ENCODE assay signal across 10 cellular contexts in genomic region chr4:140807491-140808257, GRCh38. TPM values are rescaled to one million over a fixed set of nuclear protein-coding genes. Genes with fewer than 3 reads are reported as not detected.
A peak's percentile ranks its signal among the peaks of the same experiment; 100 is the strongest.
DNase-seq lines count a peak whose midpoint lies in the region; ATAC-seq and TF ChIP-seq lines count a peak whose summit lies in the region.
"Had no signal": no experiment of that assay in that cellular context is flagged by ENCODE, and none has a peak within 500 bp of the region (broad histone marks: within the 10 kb centered on the region; RNA-seq: fewer than 3 reads in every experiment).

No MANE protein-coding gene starts in this region.

- H3K4me3 Mint-ChIP-seq in activated B cell treated with CpG ODN at 0.5 μM for 24 hours: peak overlapping the region; percentile 72
- peak overlapping the region; percentile 54 to 55 for H3K4me3 Mint-ChIP-seq in stimulated activated naive B cell treated with anti-CD40 and anti-IgM and Interleukin-4, amounts not matched to agents 10 μg/mL and 1 μg/mL and 100 μg/mL, for 72 hours
- H3K4me3 Mint-ChIP-seq: activated naive CD4-positive, alpha-beta T cell treated with anti-CD3 and anti-CD28 coated beads, Interleukin-2, amount 50 U/mL, for 24 hours had no signal

- no peaks in the 10 kb centered on the region for H3K36me3 Mint-ChIP-seq in activated B cell treated with CpG ODN at 0.5 μM for 24 hours (ENCODE audit: low read depth)
- H3K36me3 Mint-ChIP-seq in stimulated activated naive B cell treated with anti-CD40 and anti-IgM and Interleukin-4, amounts not matched to agents 10 μg/mL and 1 μg/mL and 100 μg/mL, for 72 hours: peaks cover 3 to 4% of the 10 kb centered on the region in 2 donors
- H3K36me3 Mint-ChIP-seq: activated naive CD4-positive, alpha-beta T cell treated with anti-CD3 and anti-CD28 coated beads, Interleukin-2, amount 50 U/mL, for 24 hours had no signal

- TF ChIP-seq CTCF in activated B cell treated with CpG ODN at 0.5 μM for 24 hours (IDR thresholded peaks at IDR 0.05): no peak

- no peaks in the 10 kb centered on the region for H3K27me3 Mint-ChIP-seq in activated B cell treated with CpG ODN at 0.5 μM for 24 hours
- H3K27me3 Mint-ChIP-seq in stimulated activated naive B cell treated with anti-CD40 and anti-IgM and Interleukin-4, amounts not matched to agents 10 μg/mL and 1 μg/mL and 100 μg/mL, for 72 hours: no peaks in the 10 kb centered on the region

- intact Hi-C loops in activated B cell treated with CpG ODN at 0.5 μM for 24 hours (cut with micrococcal nuclease): loop anchor here (1.0 to 10.0 kb wide), 4 partner anchors 23 to 1793 kb away; partner anchors contain the start of gene NOCT

- peak overlapping the region; percentile 93 for H3K27ac Mint-ChIP-seq in activated B cell treated with CpG ODN at 0.5 μM for 24 hours
- peak overlapping the region; percentile 69 for H3K27ac Mint-ChIP-seq in stimulated activated naive B cell treated with anti-CD40 and anti-IgM and Interleukin-4, amounts not matched to agents 10 μg/mL and 1 μg/mL and 100 μg/mL, for 72 hours
- H3K27ac Mint-ChIP-seq: activated naive CD4-positive, alpha-beta T cell treated with anti-CD3 and anti-CD28 coated beads, Interleukin-2, amount 50 U/mL, for 24 hours had no signal

- POLR2A ChIA-PET in activated B cell treated with CpG ODN at 0.5 μM for 24 hours (lab: Charles Lee): interaction anchor here (1.0 to 10.2 kb wide), 11 partner anchors 8 to 88 kb away, joined by 3 to 150 read pairs (median 9); partner anchors contain the start of gene TBC1D9

- ATAC-seq in HG03060 (IDR thresholded peaks at IDR 0.05; ENCODE audit: low read depth, unreplicated experiment) (peak; percentile 90), activated B cell treated with CpG ODN at 0.5 μM for 24 hours (ENCODE audit: low read depth) (peak; percentile 78)
- peak; percentile 82 to 85 for ATAC-seq in stimulated activated naive B cell treated with anti-CD40 and anti-IgM and Interleukin-4, amounts not matched to agents 10 μg/mL and 1 μg/mL and 100 μg/mL, for 72 hours (replicated peaks)

- CTCF ChIA-PET in activated B cell treated with CpG ODN at 0.5 μM for 24 hours (lab: Charles Lee): interaction anchor here (1.0 to 2.8 kb wide), 4 partner anchors 9 to 65 kb away, joined by 3 to 15 read pairs (median 6); partner anchors contain the start of gene TBC1D9

- H3K4me1 Mint-ChIP-seq in activated B cell treated with CpG ODN at 0.5 μM for 24 hours: peaks cover 89% of the 10 kb centered on the region
- H3K4me1 Mint-ChIP-seq in stimulated activated naive B cell treated with anti-CD40 and anti-IgM and Interleukin-4, amounts not matched to agents 10 μg/mL and 1 μg/mL and 100 μg/mL, for 72 hours: peaks cover 43 to 78% of the 10 kb centered on the region in 2 donors
- H3K4me1 Mint-ChIP-seq: activated naive CD4-positive, alpha-beta T cell treated with anti-CD3 and anti-CD28 coated beads, Interleukin-2, amount 50 U/mL, for 24 hours had no signal

- DNase-seq in SIG-M5 treated with dmso at 0.1 percent for 504 hours (lab: John Stamatoyannopoulos, UW; ENCODE audit: unreplicated experiment): peak; percentile 64
- DNase-seq in SIG-M5 (lab: John Stamatoyannopoulos, UW): no peak
- no peak for DNase-seq in activated B cell treated with CpG ODN at 0.5 μM for 24 hours
- no peak for DNase-seq in stimulated activated naive B cell treated with anti-CD40 and anti-IgM and Interleukin-4, amounts not matched to agents 10 μg/mL and 1 μg/mL and 100 μg/mL, for 72 hours
- no peak for DNase-seq in SK-N-DZ (ENCODE audit: low spot score)
- no peak for DNase-seq in GM19240 (ENCODE audit: insufficient read length, low spot score)
- no peak for DNase-seq in NCI-H524 treated with DMSO at 0.1 percent for 48 hours (lab: John Stamatoyannopoulos, UW)
- DNase-seq: stimulated activated naive CD4-positive, alpha-beta T cell had no signal

- peaks cover 2% of the 10 kb centered on the region for H3K9me3 Mint-ChIP-seq in activated B cell treated with CpG ODN at 0.5 μM for 24 hours
- H3K9me3 Mint-ChIP-seq in stimulated activated naive B cell treated with anti-CD40 and anti-IgM and Interleukin-4, amounts not matched to agents 10 μg/mL and 1 μg/mL and 100 μg/mL, for 72 hours: peaks cover 4 to 6% of the 10 kb centered on the region in 2 donors

RNA-seq across cellular contexts. Expression of gene TBC1D9, which starts 51.5 kb away (rescaled TPM):
- total RNA-seq in activated B cell treated with CpG ODN at 0.5 μM for 24 hours: 37.9 and 46.0 TPM in 2 replicates
- 8.2 and 9.7 TPM in 2 replicates for polyA plus RNA-seq in SK-N-DZ (2014; cell fraction: cytosol; rRNA removed)
- polyA plus RNA-seq in SK-N-DZ (2014; cell fraction: nucleus; rRNA removed): 11.7 and 13.1 TPM in 2 replicates
